ENCODE assay signal across 22 cellular contexts in genomic region chr18:9042766-9043481, GRCh38. TPM values are rescaled to one million over a fixed set of nuclear protein-coding genes. Genes with fewer than 3 reads are reported as not detected.
DNase-seq lines count a peak whose midpoint lies in the region; ATAC-seq, FAIRE-seq and TF ChIP-seq lines count a peak whose summit lies in the region.
"Had no signal": no experiment of that assay in that cellular context is flagged by ENCODE, and none has a peak within 500 bp of the region (broad histone marks: within the 10 kb centered on the region; RNA-seq: fewer than 3 reads in every experiment).

No MANE protein-coding gene starts in this region.

- no peak overlapping the region for H3K4me3 ChIP-seq in HepG2 (replicated peaks in 1 of 3; ENCODE audit: insufficient read depth in 1 of 3, low read depth in 2 of 3, low read length in 3 of 3)
- H3K4me3 ChIP-seq in right lobe of liver, result no peak overlapping the region
- H3K4me3 ChIP-seq in HEK293 (ENCODE audit: low read depth, low read length), result no peak overlapping the region
- no peak overlapping the region for H3K4me3 ChIP-seq in bronchial epithelial cell (ENCODE audit: low read depth, low read length)
- H3K4me3 ChIP-seq: A549; BLaER1 treated with 17β-estradiol and CSF1 and Interleukin-3, amounts not matched to agents 10 nM and 100 nM had no signal

- CTCF ChIA-PET in HepG2 (lab: Yijun Ruan, JAX; ENCODE audit: low intra/inter-chr PET ratio, low total read pairs), result no interaction called here
- CTCF ChIA-PET in HEK293 (lab: Yijun Ruan, JAX), result interaction anchor here (0.6 kb wide), 1 partner anchor 353 kb away, joined by 4 read pairs; no protein-coding TSS in a partner anchor

- H3K27me3 ChIP-seq in HepG2 (ENCODE audit: control insufficient read depth in 1 of 2, insufficient read depth in 2 of 2, low read length in 2 of 2) (no peaks in the 10 kb centered on the region; a peak in 1 of 5 replicates), right lobe of liver (no peaks in the 10 kb centered on the region), bronchial epithelial cell (ENCODE audit: control insufficient read depth, insufficient read depth, low read length) (no peaks in the 10 kb centered on the region)
- H3K27me3 ChIP-seq: BLaER1 treated with 17β-estradiol and CSF1 and Interleukin-3, amounts not matched to agents 10 nM and 100 nM had no signal

- no peak overlapping the region for H2AFZ ChIP-seq in HepG2 (ENCODE audit: low read length)

- 27% methylated on average over 6 of the region's 6 CpGs for WGBS in HepG2 (ENCODE audit: low lambda C conversion rate)
- WGBS in right lobe of liver (ENCODE audit: insufficient coverage, low coverage, low lambda C conversion rate, missing lambda C conversion rate), result 83% methylated on average over 3 of the region's 6 CpGs

- intact Hi-C loops in HepG2 (cut with micrococcal nuclease; ENCODE audit: unreplicated experiment), result no loop called here
- intact Hi-C loops in right lobe of liver (cut with DNase I), result no loop called here

- POLR2A ChIA-PET in HepG2 (lab: Yijun Ruan, JAX), result no interaction called here
- POLR2A ChIA-PET in HEK293 (lab: Yijun Ruan, JAX), result no interaction called here

- TF ChIP-seq EP300 in HepG2 (IDR thresholded peaks at IDR 0.05; ENCODE audit: low read depth in 2 of 2, low read length in 2 of 2) (no peak), HepG2 (CRISPR knock-in tag; IDR thresholded peaks at IDR 0.05; ENCODE audit: borderline replicate concordance) (no peak)

- no peaks in the 10 kb centered on the region for H4K20me1 ChIP-seq in HepG2 (ENCODE audit: insufficient read depth, low read length)
- H4K20me1 ChIP-seq: BLaER1 treated with 17β-estradiol and CSF1 and Interleukin-3, amounts not matched to agents 10 nM and 100 nM had no signal

- TF ChIP-seq POLR2A in HepG2 (IDR thresholded peaks at IDR 0.05; ENCODE audit: insufficient read depth in 1 of 2, low read depth in 2 of 2, low read length in 2 of 2), result no peak
- TF ChIP-seq POLR2A in right lobe of liver (IDR thresholded peaks at IDR 0.05), result no peak

- in situ Hi-C loops in HepG2 (cut with HindIII; ENCODE audit: extremely low pct_ligation_motif_present, low pct_unique_long_range_greater_than_20kb), result no loop called here

- H3K27ac ChIP-seq in HepG2 (ENCODE audit: extremely low read length, insufficient read depth, low read length) (no peak overlapping the region), right lobe of liver (no peak overlapping the region), HEK293 (ENCODE audit: extremely low read depth, low read depth, low read length) (no peak overlapping the region)
- H3K27ac ChIP-seq: 22Rv1; A549; BLaER1 treated with 17β-estradiol and CSF1 and Interleukin-3, amounts not matched to agents 10 nM and 100 nM; C4-2B had no signal

- BruUV-seq in HepG2 (replicated peaks; lab: Mats Ljungman, UMichigan), result no TSS peak

- H3K4me2 ChIP-seq in HepG2 (ENCODE audit: low read depth, low read length), result no peak overlapping the region
- H3K4me2 ChIP-seq: A549; BLaER1 treated with 17β-estradiol and CSF1 and Interleukin-3, amounts not matched to agents 10 nM and 100 nM had no signal

- H3K79me2 ChIP-seq in HepG2 (ENCODE audit: insufficient read depth, low read length), result no peaks in the 10 kb centered on the region

- H3K36me3 ChIP-seq in HepG2 (replicated peaks in 1 of 2; ENCODE audit: control insufficient read depth in 1 of 2, insufficient read depth in 2 of 2, low read length in 2 of 2) (no peaks in the 10 kb centered on the region), right lobe of liver (no peaks in the 10 kb centered on the region), HEK293 (ENCODE audit: control insufficient read depth in 2 of 2, insufficient read depth in 1 of 2, low read length in 2 of 2) (no peaks in the 10 kb centered on the region), bronchial epithelial cell (ENCODE audit: control insufficient read depth, insufficient read depth, low read length) (no peaks in the 10 kb centered on the region)
- H3K36me3 ChIP-seq: BLaER1 treated with 17β-estradiol and CSF1 and Interleukin-3, amounts not matched to agents 10 nM and 100 nM had no signal

- DNase-seq in HepG2 (ENCODE audit: low spot score) (no peak), right lobe of liver (no peak), bronchial epithelial cell (ENCODE audit: low read depth) (no peak), activated gamma-delta T cell treated with Interleukin-2 at 50 U/mL for 16 hours (no peak), NCI-H345 treated with DMSO at 0.1 percent for 48 hours (lab: John Stamatoyannopoulos, UW; ENCODE audit: unreplicated experiment) (no peak)
- DNase-seq: AML-193; Caco-2; Calu3; CD4-positive, alpha-beta T cell; CD8-positive, alpha-beta T cell; DMS79 treated with DMSO at 0.1 percent for 48 hours; GF-D8 had no signal

- no peak for TF ChIP-seq RAD21 in HepG2 (CRISPR knock-in tag; IDR thresholded peaks at IDR 0.05)

- no peak overlapping the region for H3K9ac ChIP-seq in HepG2 (ENCODE audit: insufficient read depth, low read depth, low read length)
- H3K9ac ChIP-seq: BLaER1 treated with 17β-estradiol and CSF1 and Interleukin-3, amounts not matched to agents 10 nM and 100 nM had no signal

- no peak for ATAC-seq in HepG2
- no peak for ATAC-seq in right lobe of liver
- no peak for ATAC-seq in GM21717 (IDR thresholded peaks at IDR 0.05; ENCODE audit: unreplicated experiment)
- ATAC-seq: A549; CD8-positive, alpha-beta T cell had no signal

- FAIRE-seq in HepG2 (lab: Jason Lieb, UNC) (no peak), bronchial epithelial cell (lab: Jason Lieb, UNC) (peak; percentile 43)
- FAIRE-seq: A549, D721Med, G401.6, GM12891, GM19239 had no signal

- TF ChIP-seq CTCF in HepG2 (CRISPR knock-in tag; IDR thresholded peaks at IDR 0.05) (no peak), right lobe of liver (IDR thresholded peaks at IDR 0.05) (no peak), HEK293 (tag by site-specific recombination; IDR thresholded peaks at IDR 0.05) (no peak), bronchial epithelial cell (IDR thresholded peaks at IDR 0.05; ENCODE audit: insufficient read depth, low read length, severe bottlenecking) (no peak)

- H3K9me3 ChIP-seq in HepG2 (ENCODE audit: low read length) (no peaks in the 10 kb centered on the region), right lobe of liver (no peaks in the 10 kb centered on the region), HEK293 (ENCODE audit: control insufficient read depth, insufficient read depth, low read depth, low read length) (no peaks in the 10 kb centered on the region)
- H3K9me3 ChIP-seq: A549 had no signal

- H3K4me1 ChIP-seq in HepG2 (ENCODE audit: insufficient read depth, low read length) (peaks cover 26% of the 10 kb centered on the region), right lobe of liver (peaks cover 0 to 8% (median 0%) of the 10 kb centered on the region in 4 donors), HEK293 (ENCODE audit: control insufficient read depth, insufficient read depth, low read length) (no peaks in the 10 kb centered on the region)

TF ChIP-seq in HepG2, 621 proteins besides CTCF, POLR2A, EP300 and RAD21 (continues in another document):
- TF ChIP-seq KDM2A (CRISPR knock-in tag; IDR thresholded peaks at IDR 0.05; ENCODE audit: borderline replicate concordance, low read depth) (no peak), SSRP1 (CRISPR knock-in tag; IDR thresholded peaks at IDR 0.05) (no peak), ZMAT3 (CRISPR knock-in tag; conservative IDR thresholded peaks at IDR 0.05) (no peak)

TF ChIP-seq in HEK293, 187 proteins besides CTCF, POLR2A, EP300 and RAD21:
- TF ChIP-seq ZSCAN18 (tag by site-specific recombination; IDR thresholded peaks at IDR 0.05) (no peak), ZNF610 (tag by site-specific recombination; IDR thresholded peaks at IDR 0.05; ENCODE audit: borderline replicate concordance) (peak; percentile 98)

RNA-seq across cellular contexts. Expression of gene NDUFV2, which starts 59.6 kb away (rescaled TPM):
- 299 and 369 TPM in 2 replicates for total RNA-seq in HepG2 (2016; rRNA removed; fragmentation: Illumina TruSeq; extraction: Trizol)
- 264 and 285 TPM in 2 replicates for total RNA-seq in HepG2 (2016; cell fraction: cytosol; rRNA removed; fragmentation: Illumina TruSeq; extraction: Trizol; ENCODE audit: low read depth)
- total RNA-seq in HepG2 (2016; cell fraction: insoluble cytoplasmic fraction; rRNA removed; fragmentation: Illumina TruSeq; extraction: Trizol), result 309 and 377 TPM in 2 replicates
- total RNA-seq in HepG2 (2016; cell fraction: membrane; rRNA removed; fragmentation: Illumina TruSeq; extraction: Trizol), result 307 and 313 TPM in 2 replicates
- total RNA-seq in HepG2 (2016; cell fraction: nucleus; rRNA removed; fragmentation: Illumina TruSeq; extraction: Trizol), result 175 and 186 TPM in 2 replicates
- polyA plus RNA-seq in HepG2 (2011; rRNA removed), result 179 and 216 TPM in 2 replicates
- 94.3 and 126 TPM in 2 replicates for polyA plus RNA-seq in HepG2 (2011; cell fraction: cytosol; rRNA removed)
- polyA plus RNA-seq in HepG2 (2011; cell fraction: nucleus; rRNA removed), result 54.4 and 62.6 TPM in 2 replicates
- polyA plus RNA-seq in HepG2 (2012), result 148 and 182 TPM in 2 replicates
- 325 and 381 TPM in 2 replicates for polyA plus RNA-seq in HepG2 (2016; cell fraction: cytosol; fragmentation: Illumina TruSeq; extraction: Trizol; ENCODE audit: low read depth)
- polyA plus RNA-seq in HepG2 (2016; cell fraction: insoluble cytoplasmic fraction; fragmentation: Illumina TruSeq; extraction: Trizol; ENCODE audit: low read depth), result 331 and 354 TPM in 2 replicates
- 233 and 259 TPM in 2 replicates for polyA plus RNA-seq in HepG2 (2016; cell fraction: membrane; fragmentation: Illumina TruSeq; extraction: Trizol; ENCODE audit: low read depth)
- 182 and 183 TPM in 2 replicates for polyA plus RNA-seq in HepG2 (2016; cell fraction: nucleus; fragmentation: Illumina TruSeq; extraction: Trizol; ENCODE audit: insufficient read depth, low read depth)
- polyA minus RNA-seq in HepG2 (2011; rRNA and poly(A)+ RNA removed; ENCODE audit: low replicate concordance), result 35.8 and 38.7 TPM in 2 replicates
- 26.0 and 35.7 TPM in 2 replicates for polyA minus RNA-seq in HepG2 (2011; cell fraction: cytosol; rRNA and poly(A)+ RNA removed)
- 279 and 305 TPM in 2 replicates for polyA minus RNA-seq in HepG2 (2011; cell fraction: nucleus; rRNA and poly(A)+ RNA removed)
- 100 to 1,000 TPM; 164 to 236 (median 183) TPM for total RNA-seq in right lobe of liver
- 69.0 and 70.2 TPM in 2 replicates for total RNA-seq in bronchial epithelial cell
